ENCODE assay signal across 9 cellular contexts in the genomic region with DNA sequence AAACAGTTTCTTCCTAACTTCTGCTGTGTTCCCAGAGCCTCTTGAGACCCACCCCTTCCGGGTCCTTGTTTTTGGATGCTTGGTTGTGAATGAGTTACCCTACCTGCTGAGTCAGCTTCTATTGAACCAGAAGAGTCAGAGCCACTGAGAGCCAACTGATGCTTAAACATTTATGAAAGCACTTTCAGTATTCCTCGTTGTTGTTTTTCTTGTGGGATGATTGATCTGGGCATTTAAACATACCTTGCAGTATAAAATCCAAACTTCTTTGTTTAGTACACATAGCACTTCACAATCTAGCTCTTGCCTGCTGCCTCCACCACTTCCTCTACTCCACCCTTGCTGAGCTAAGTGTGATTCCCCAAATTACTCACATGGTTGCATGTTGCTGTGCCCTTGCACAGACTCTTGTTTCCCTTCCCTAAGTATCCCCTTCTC. TPM values are rescaled to one million over a fixed set of nuclear protein-coding genes. Genes with fewer than 3 reads are reported as not detected.
DNase-seq lines count a peak whose midpoint lies in the region; ATAC-seq and TF ChIP-seq lines count a peak whose summit lies in the region.
"Had no signal": no experiment of that assay in that cellular context is flagged by ENCODE, and none has a peak within 500 bp of the region (broad histone marks: within the 10 kb centered on the region; RNA-seq: fewer than 3 reads in every experiment).

No MANE protein-coding gene starts in this region.

- BruUV-seq in Caco-2 (replicated peaks; lab: Mats Ljungman, UMichigan) = no TSS peak

- peak overlapping the region; percentile 91 to 94 for H3K27ac ChIP-seq in uterus

- TF ChIP-seq POLR2A in uterus (IDR thresholded peaks at IDR 0.05) = no peak

- intact Hi-C loops in Caco-2 (cut with micrococcal nuclease; ENCODE audit: unreplicated experiment) = no loop called here
- intact Hi-C loops in uterus (cut with DNase I; ENCODE audit: low total_unique reads) = loop anchor here (10.0 kb wide), 1 partner anchor 201 kb away; no protein-coding TSS in a partner anchor
- intact Hi-C loops in left colon (cut with DNase I, micrococcal nuclease) = no loop called here

- H3K9me3 ChIP-seq in Caco-2 (no peaks in the 10 kb centered on the region), uterus (no peaks in the 10 kb centered on the region)

- DNase-seq in Caco-2 (no peak), fibroblast of pulmonary artery (ENCODE audit: low read depth) (peak; percentile 32), uterus (no peak), KG1 (lab: John Stamatoyannopoulos, UW) (no peak), left colon (no peak), putamen (ENCODE audit: low spot score) (no peak)

- H3K36me3 Mint-ChIP-seq in Caco-2 (ENCODE audit: insufficient read depth, unreplicated experiment) = peaks cover 96% of the 10 kb centered on the region

- H3K4me3 ChIP-seq in Caco-2 (ENCODE audit: low read depth, low read length) (no peak overlapping the region), fibroblast of pulmonary artery (replicated peaks; ENCODE audit: low read depth, low read length) (no peak overlapping the region), uterus (no peak overlapping the region)
- H3K4me3 ChIP-seq: lung had no signal

- peak overlapping the region; percentile 93 for H3K27ac Mint-ChIP-seq in Caco-2 (ENCODE audit: unreplicated experiment)

- TF ChIP-seq CTCF in Caco-2 (IDR thresholded peaks at IDR 0.05; ENCODE audit: insufficient read depth in 1 of 2, low read depth in 1 of 2, low read length in 1 of 2, severe bottlenecking in 1 of 2, unreplicated experiment in 1 of 2) = no peak
- TF ChIP-seq CTCF in fibroblast of pulmonary artery (IDR thresholded peaks at IDR 0.05; ENCODE audit: low read length, missing control alignments) = no peak
- TF ChIP-seq CTCF in uterus (IDR thresholded peaks at IDR 0.05) = no peak

- peaks cover 75% of the 10 kb centered on the region for H3K4me1 Mint-ChIP-seq in Caco-2 (ENCODE audit: low read depth, unreplicated experiment)

- CTCF ChIA-PET in Caco-2 (lab: Charles Lee) = interaction anchor here (0.9 to 1.0 kb wide), 2 partner anchors 19 to 198 kb away, joined by 3 read pairs; no protein-coding TSS in a partner anchor

- H3K36me3 ChIP-seq in Caco-2 (ENCODE audit: control insufficient read depth, insufficient read depth, low read length) = 0 out of 2 replicates have a peak, but pooled peaks cover 2% of the 10 kb centered on the region
- H3K36me3 ChIP-seq in uterus = no peaks in the 10 kb centered on the region

- POLR2A ChIA-PET in Caco-2 (lab: Charles Lee) = no interaction called here

- H3K27me3 ChIP-seq in Caco-2 (replicated peaks; ENCODE audit: control insufficient read depth, insufficient read depth, low read length) (no peaks in the 10 kb centered on the region), uterus (no peaks in the 10 kb centered on the region)

- H3K4me3 Mint-ChIP-seq in Caco-2 (ENCODE audit: unreplicated experiment) = peak overlapping the region; percentile 45

- peak; percentile 89 for ATAC-seq in GM21381 (IDR thresholded peaks at IDR 0.05; ENCODE audit: unreplicated experiment)
- ATAC-seq in HG03575 (IDR thresholded peaks at IDR 0.05; ENCODE audit: extremely low read depth, insufficient number of reproducible peaks, low FRiP score, unreplicated experiment) = peak; percentile 88
- no peak for ATAC-seq in left colon

- no peaks in the 10 kb centered on the region for H3K27me3 Mint-ChIP-seq in Caco-2 (ENCODE audit: insufficient read depth, unreplicated experiment)

- H3K4me1 ChIP-seq in Caco-2 (peaks cover 90% of the 10 kb centered on the region), uterus (peaks cover 0 to 14% of the 10 kb centered on the region in 2 donors)

- no peaks in the 10 kb centered on the region for H3K9me3 Mint-ChIP-seq in Caco-2 (ENCODE audit: unreplicated experiment)

RNA-seq across cellular contexts. Expression of a gene that starts 5.5 kb away (rescaled TPM):
- total RNA-seq in Caco-2 (2022) (400 and 432 TPM in 2 replicates), uterus (100 to 1,000 TPM in 2 of 4 donors, 10 to 100 TPM in 2; 28.8 to 126 (median 106) TPM), left colon (100 to 1,000 TPM in 1 of 2 donors, 10 to 100 TPM in 1; 54.3 to 124 TPM)
